Comparison of ENCODE assay signal across 19 cellular contexts in the genomic region with DNA sequence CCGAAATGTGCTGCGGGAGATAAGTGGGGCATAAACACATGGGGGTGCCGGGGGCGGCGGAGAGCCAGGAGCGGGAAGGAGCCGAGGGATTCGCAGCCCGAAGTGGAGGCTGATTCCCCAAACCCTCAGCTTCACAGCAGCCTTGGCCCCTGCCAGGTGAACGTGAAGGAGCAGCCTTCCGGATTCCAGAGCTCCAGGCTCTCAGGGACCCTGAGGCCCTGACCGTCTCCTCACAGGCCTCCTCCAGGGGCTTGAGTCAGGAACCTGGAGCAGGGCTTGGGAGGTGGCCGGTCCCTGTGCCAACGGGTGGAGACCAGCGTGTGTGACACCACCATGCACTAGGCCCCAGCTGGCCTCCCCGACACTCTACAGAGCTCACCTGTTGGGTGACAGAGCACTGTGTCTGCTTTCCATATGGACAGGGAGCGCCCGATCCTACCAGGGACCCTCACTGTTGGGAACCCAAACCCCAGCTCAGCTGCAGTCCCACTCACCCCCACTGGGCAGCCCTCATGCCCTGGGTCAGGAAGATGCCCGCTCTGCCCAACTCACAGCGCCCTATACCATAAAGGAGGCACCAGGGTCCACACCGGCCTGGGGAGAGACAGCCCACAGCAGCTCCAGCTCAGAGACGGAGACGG.
DNase-seq lines count a peak whose midpoint lies in the region; ATAC-seq and TF ChIP-seq lines count a peak whose summit lies in the region.
"Had no signal": no experiment of that assay in that cellular context is flagged by ENCODE, and none has a peak within 500 bp of the region (broad histone marks: within the 10 kb centered on the region; RNA-seq: fewer than 3 reads in every experiment).

No MANE protein-coding gene starts in this region.

- 0 out of 2 replicates have a peak overlapping the region, but pooled peaks have one; percentile 10 for H3K27ac ChIP-seq in RWPE1
- no peak overlapping the region for H3K27ac ChIP-seq in lower lobe of right lung
- peak overlapping the region in 3 of 4 donors; percentile 62 to 70 (median 69) for H3K27ac ChIP-seq in sigmoid colon
- no peak overlapping the region for H3K27ac ChIP-seq in SJCRH30
- no peak overlapping the region for H3K27ac ChIP-seq in CD4-positive, alpha-beta T cell (ENCODE audit: low read depth, low read length)

- no peak overlapping the region for H3K27ac Mint-ChIP-seq in CD4-positive, alpha-beta T cell
- H3K27ac Mint-ChIP-seq in activated T-helper 1 cell treated with anti-CD3 and anti-CD28 coated beads, Interleukin-12 subunit alpha, Interleukin-12 subunit beta, Interleukin-2, Interleukin-4 antibody, amounts not matched to agents 30 ng/mL and 10 ng/mL and 1 ng/mL, durations not matched to agents 14 hours and 24 hours and 36 hours = no peak overlapping the region
- H3K27ac Mint-ChIP-seq: activated CD4-positive, alpha-beta T cell treated with anti-CD3 and anti-CD28 coated beads for 36 hours; activated naive CD8-positive, alpha-beta T cell treated with anti-CD3 and anti-CD28 coated beads, Interleukin-2, amount 50 U/mL, for 24 hours; CD14-positive monocyte had no signal

- TF ChIP-seq EP300 in sigmoid colon (IDR thresholded peaks at IDR 0.05) = no peak

- DNase-seq in GM13976 (ENCODE audit: low spot score) (peak; percentile 18), RWPE1 (ENCODE audit: low spot score) (no peak), lower lobe of right lung (peak; percentile 42), sigmoid colon (no peak), SJCRH30 (no peak), kidney glomerular epithelial cell (lab: John Stamatoyannopoulos, UW) (no peak)
- DNase-seq in CD4-positive, alpha-beta T cell = no peak
- no peak for DNase-seq in activated T-helper 1 cell treated with anti-CD3 and anti-CD28 coated beads, Interleukin-12 subunit alpha, Interleukin-12 subunit beta, Interleukin-2, Interleukin-4 antibody, amounts not matched to agents 30 ng/mL and 10 ng/mL and 1 ng/mL, durations not matched to agents 14 hours and 24 hours and 36 hours (ENCODE audit: low spot score)
- DNase-seq: activated CD4-positive, alpha-beta T cell treated with anti-CD3 and anti-CD28 coated beads for 36 hours; activated naive CD8-positive, alpha-beta T cell treated with anti-CD3 and anti-CD28 coated beads, Interleukin-2, amount 50 U/mL, for 24 hours; cortex of kidney; GOT3; NCI-H1092; NCI-H1930; NCI-H748 treated with DMSO at 0.1 percent for 48 hours; SIG-M5; substantia nigra had no signal

- 91 to 94% methylated on average over 23 of the region's 23 CpGs for WGBS in sigmoid colon, 2 donors

- no peaks in the 10 kb centered on the region for H3K36me3 Mint-ChIP-seq in CD4-positive, alpha-beta T cell (ENCODE audit: low read depth)
- H3K36me3 Mint-ChIP-seq in activated T-helper 1 cell treated with anti-CD3 and anti-CD28 coated beads, Interleukin-12 subunit alpha, Interleukin-12 subunit beta, Interleukin-2, Interleukin-4 antibody, amounts not matched to agents 30 ng/mL and 10 ng/mL and 1 ng/mL, durations not matched to agents 14 hours and 24 hours and 36 hours (ENCODE audit: low read depth) = peaks cover 2% of the 10 kb centered on the region
- H3K36me3 Mint-ChIP-seq: CD14-positive monocyte had no signal

- CTCF ChIA-PET in RWPE1 (lab: Yijun Ruan, JAX) = interaction anchor here (0.6 kb wide), 1 partner anchor 12 kb away, joined by 3 read pairs; no protein-coding TSS in a partner anchor
- CTCF ChIA-PET in CD4-positive, alpha-beta T cell (lab: Charles Lee) = no interaction called here

- intact Hi-C loops in lower lobe of right lung (cut with DNase I) (no loop called here), sigmoid colon (cut with DNase I) (no loop called here)
- intact Hi-C loops in CD4-positive, alpha-beta T cell (cut with DNase I, micrococcal nuclease) = no loop called here
- intact Hi-C loops in activated T-helper 1 cell treated with anti-CD3 and anti-CD28 coated beads, Interleukin-12 subunit alpha, Interleukin-12 subunit beta, Interleukin-2, Interleukin-4 antibody, amounts not matched to agents 30 ng/mL and 10 ng/mL and 1 ng/mL, durations not matched to agents 14 hours and 24 hours and 36 hours (cut with micrococcal nuclease) = no loop called here

- in situ Hi-C loops in GM13976 (cut with MboI; ENCODE audit: low sequenced_read_pairs, unreplicated experiment) = no loop called here

- H3K4me1 Mint-ChIP-seq in CD4-positive, alpha-beta T cell (ENCODE audit: low read depth) = no peaks in the 10 kb centered on the region
- no peaks in the 10 kb centered on the region for H3K4me1 Mint-ChIP-seq in activated T-helper 1 cell treated with anti-CD3 and anti-CD28 coated beads, Interleukin-12 subunit alpha, Interleukin-12 subunit beta, Interleukin-2, Interleukin-4 antibody, amounts not matched to agents 30 ng/mL and 10 ng/mL and 1 ng/mL, durations not matched to agents 14 hours and 24 hours and 36 hours (ENCODE audit: low read depth)
- H3K4me1 Mint-ChIP-seq: activated CD4-positive, alpha-beta T cell treated with anti-CD3 and anti-CD28 coated beads for 36 hours; activated naive CD8-positive, alpha-beta T cell treated with anti-CD3 and anti-CD28 coated beads, Interleukin-2, amount 50 U/mL, for 24 hours had no signal

- POLR2A ChIA-PET in RWPE1 (lab: Yijun Ruan, JAX; ENCODE audit: low non-redundant PET) = no interaction called here
- POLR2A ChIA-PET in CD4-positive, alpha-beta T cell (lab: Charles Lee) = no interaction called here

- TF ChIP-seq CTCF in GM13976 (IDR thresholded peaks at IDR 0.05; ENCODE audit: borderline replicate concordance, control extremely low read depth, extremely low read depth, insufficient read depth, missing control alignments) = no peak
- TF ChIP-seq CTCF in RWPE1 (conservative IDR thresholded peaks at IDR 0.05; ENCODE audit: low read depth) = no peak
- no peak for TF ChIP-seq CTCF in lower lobe of right lung (IDR thresholded peaks at IDR 0.05)
- no peak for TF ChIP-seq CTCF in sigmoid colon (IDR thresholded peaks at IDR 0.05)
- no peak for TF ChIP-seq CTCF in CD4-positive, alpha-beta T cell (IDR thresholded peaks at IDR 0.05)

- no peak for ATAC-seq in lower lobe of right lung
- no peak for ATAC-seq in CD4-positive, alpha-beta T cell (ENCODE audit: poor library complexity)
- ATAC-seq: activated CD4-positive, alpha-beta T cell treated with anti-CD3 and anti-CD28 coated beads for 36 hours; activated naive CD8-positive, alpha-beta T cell treated with anti-CD3 and anti-CD28 coated beads, Interleukin-2, amount 50 U/mL, for 24 hours had no signal

- no peak for TF ChIP-seq POLR2A in sigmoid colon (IDR thresholded peaks at IDR 0.05)

- H3K9me3 Mint-ChIP-seq in CD4-positive, alpha-beta T cell = peaks cover 8% of the 10 kb centered on the region
- H3K9me3 Mint-ChIP-seq in activated T-helper 1 cell treated with anti-CD3 and anti-CD28 coated beads, Interleukin-12 subunit alpha, Interleukin-12 subunit beta, Interleukin-2, Interleukin-4 antibody, amounts not matched to agents 30 ng/mL and 10 ng/mL and 1 ng/mL, durations not matched to agents 14 hours and 24 hours and 36 hours = peaks cover 8% of the 10 kb centered on the region

- H3K27me3 Mint-ChIP-seq in CD4-positive, alpha-beta T cell = peaks cover 7% of the 10 kb centered on the region
- H3K27me3 Mint-ChIP-seq in activated T-helper 1 cell treated with anti-CD3 and anti-CD28 coated beads, Interleukin-12 subunit alpha, Interleukin-12 subunit beta, Interleukin-2, Interleukin-4 antibody, amounts not matched to agents 30 ng/mL and 10 ng/mL and 1 ng/mL, durations not matched to agents 14 hours and 24 hours and 36 hours (ENCODE audit: insufficient read depth) = no peaks in the 10 kb centered on the region

- H3K27me3 ChIP-seq in lower lobe of right lung (ENCODE audit: low read depth) = no peaks in the 10 kb centered on the region
- H3K27me3 ChIP-seq in sigmoid colon = no peaks in the 10 kb centered on the region
- no peaks in the 10 kb centered on the region for H3K27me3 ChIP-seq in SJCRH30
- no peaks in the 10 kb centered on the region for H3K27me3 ChIP-seq in CD4-positive, alpha-beta T cell (ENCODE audit: control insufficient read depth, insufficient read depth, low read length)
- H3K27me3 ChIP-seq: breast epithelium had no signal

- H3K36me3 ChIP-seq in lower lobe of right lung = no peaks in the 10 kb centered on the region
- H3K36me3 ChIP-seq in sigmoid colon = no peaks in the 10 kb centered on the region
- no peaks in the 10 kb centered on the region for H3K36me3 ChIP-seq in SJCRH30
- H3K36me3 ChIP-seq: breast epithelium had no signal

- H3K4me1 ChIP-seq in lower lobe of right lung (no peaks in the 10 kb centered on the region), sigmoid colon (peaks cover 0 to 21% (median 18%) of the 10 kb centered on the region in 4 donors), SJCRH30 (no peaks in the 10 kb centered on the region; the same call in 1 of the 2 replicates)
- H3K4me1 ChIP-seq: breast epithelium had no signal

- no peak overlapping the region for H3K4me3 Mint-ChIP-seq in CD4-positive, alpha-beta T cell
- H3K4me3 Mint-ChIP-seq in activated T-helper 1 cell treated with anti-CD3 and anti-CD28 coated beads, Interleukin-12 subunit alpha, Interleukin-12 subunit beta, Interleukin-2, Interleukin-4 antibody, amounts not matched to agents 30 ng/mL and 10 ng/mL and 1 ng/mL, durations not matched to agents 14 hours and 24 hours and 36 hours = no peak overlapping the region
- H3K4me3 Mint-ChIP-seq: activated CD4-positive, alpha-beta T cell treated with anti-CD3 and anti-CD28 coated beads for 36 hours; activated naive CD8-positive, alpha-beta T cell treated with anti-CD3 and anti-CD28 coated beads, Interleukin-2, amount 50 U/mL, for 24 hours; CD14-positive monocyte had no signal

- H3K9me3 ChIP-seq in lower lobe of right lung (peaks cover 9% of the 10 kb centered on the region), sigmoid colon (no peaks in the 10 kb centered on the region), SJCRH30 (replicated peaks) (no peaks in the 10 kb centered on the region)
- H3K9me3 ChIP-seq in CD4-positive, alpha-beta T cell (ENCODE audit: control insufficient read depth, low read length) = peaks cover 9% of the 10 kb centered on the region

- H3K4me3 ChIP-seq in lower lobe of right lung (no peak overlapping the region), sigmoid colon (no peak overlapping the region), SJCRH30 (no peak overlapping the region)
- H3K4me3 ChIP-seq: breast epithelium had no signal

Comparison
In these comparisons a context has a peak if more than half of its experiments do, and no peak if none do; other contexts are left out.
1. DNase-seq: peak in GM13976 (single experiment) and lower lobe of right lung (single experiment); none in RWPE1 (single experiment), sigmoid colon (single experiment), SJCRH30 (0 of 2), kidney glomerular epithelial cell (single experiment), CD4-positive, alpha-beta T cell (0 of 10) and activated T-helper 1 cell treated with anti-CD3 and anti-CD28 coated beads, Interleukin-12 subunit alpha, Interleukin-12 subunit beta, Interleukin-2, Interleukin-4 antibody, amounts not matched to agents 30 ng/mL and 10 ng/mL and 1 ng/mL, durations not matched to agents 14 hours and 24 hours and 36 hours (single experiment).
2. H3K27ac ChIP-seq: peak in RWPE1 (single experiment) and sigmoid colon (3 of 4); none in lower lobe of right lung (single experiment), SJCRH30 (single experiment) and CD4-positive, alpha-beta T cell (single experiment).